20 cellular contexts compared by ENCODE assay signal in the genomic region with DNA sequence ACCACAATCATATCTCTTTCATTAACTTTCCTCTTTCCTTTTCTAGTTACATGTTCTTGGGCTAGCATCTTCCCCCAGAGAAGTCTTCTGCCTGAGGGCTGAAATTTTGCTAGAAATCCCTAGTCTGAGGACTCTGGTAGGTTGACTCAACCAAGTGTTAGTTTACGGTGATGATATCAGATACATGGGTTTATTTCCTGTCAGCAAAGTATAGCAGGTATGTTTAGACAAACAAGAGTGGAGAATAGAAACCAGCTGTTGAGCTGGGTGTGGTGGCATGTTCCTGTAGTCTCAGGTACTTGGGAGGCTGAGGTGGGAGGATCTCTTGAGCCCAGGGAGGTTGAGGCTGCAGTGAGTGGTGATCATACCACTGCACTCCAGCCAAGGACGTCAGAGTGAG.
A peak's percentile ranks its signal among the peaks of the same experiment; 100 is the strongest.
DNase-seq lines count a peak whose midpoint lies in the region; ATAC-seq and TF ChIP-seq lines count a peak whose summit lies in the region.
"Had no signal": no experiment of that assay in that cellular context is flagged by ENCODE, and none has a peak within 500 bp of the region (broad histone marks: within the 10 kb centered on the region; RNA-seq: fewer than 3 reads in every experiment).

No MANE protein-coding gene starts in this region.

- no peak for ATAC-seq in GM21529 (IDR thresholded peaks at IDR 0.05; ENCODE audit: unreplicated experiment)
- ATAC-seq: K562, Panc1 had no signal

- DNase-seq in activated effector memory CD4-positive, alpha-beta T cell treated with anti-CD3 and anti-CD28 coated beads, Interleukin-2, amount 50 U/mL, for 16 hours: peak; percentile 6
- DNase-seq in activated effector memory CD4-positive, alpha-beta T cell treated with Interleukin-2 at 50 U/mL for 16 hours: no peak
- peak; percentile 29 for DNase-seq in coronary artery (ENCODE audit: low spot score)
- peak; percentile 14 for DNase-seq in islet precursor cell
- DNase-seq in SW480 (ENCODE audit: low spot score): no peak
- no peak for DNase-seq in NCI-H146 treated with DMSO at 0.1 percent for 48 hours (lab: John Stamatoyannopoulos, UW; ENCODE audit: unreplicated experiment)
- DNase-seq: GM23248, H7, Kasumi-1, NCI-H1417, NCI-H1694 treated with DMSO at 0.1 percent for 48 hours, NCI-H2081, NCI-H2227 treated with DMSO at 0.1 percent for 48 hours, NCI-H526 treated with DMSO at 0.1 percent for 48 hours, SIG-M5 had no signal

- H3K27ac ChIP-seq in coronary artery: no peak overlapping the region
- H3K27ac ChIP-seq: BLaER1, GM23248, SK-N-MC had no signal

- no peak for TF ChIP-seq CTCF in coronary artery (IDR thresholded peaks at IDR 0.05)

- no peak overlapping the region for H3K4me3 ChIP-seq in coronary artery
- H3K4me3 ChIP-seq: BLaER1, GM23248, K562, SK-N-MC had no signal

Comparison
In these comparisons a context has a peak if more than half of its experiments do, and no peak if none do; other contexts are left out.
1. DNase-seq: peak in activated effector memory CD4-positive, alpha-beta T cell treated with anti-CD3 and anti-CD28 coated beads, Interleukin-2, amount 50 U/mL, for 16 hours (single experiment), coronary artery (single experiment) and islet precursor cell (single experiment); none in activated effector memory CD4-positive, alpha-beta T cell treated with Interleukin-2 at 50 U/mL for 16 hours (single experiment), SW480 (single experiment) and NCI-H146 treated with DMSO at 0.1 percent for 48 hours (single experiment).